In the genomic region with DNA sequence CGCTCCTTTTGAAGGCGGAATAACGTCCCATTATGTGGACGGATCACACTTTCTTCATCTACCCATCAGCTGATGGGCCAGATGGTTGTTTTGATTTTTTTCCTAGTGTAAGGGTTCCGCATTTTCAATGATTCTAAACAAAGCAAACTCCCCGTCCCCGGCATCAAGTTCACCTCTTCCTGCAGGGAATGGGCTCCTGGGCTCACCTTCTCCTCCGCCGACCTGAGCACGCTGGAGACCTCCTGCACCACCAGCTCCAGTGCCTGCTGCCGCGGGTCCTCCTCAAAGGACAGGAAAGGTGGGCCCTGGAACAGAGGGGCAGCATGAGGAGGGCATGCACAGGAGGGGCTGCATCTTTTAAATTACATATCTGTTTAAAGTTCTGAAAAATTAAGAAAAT, we compare ENCODE assay signal across 19 cellular contexts.
"Had no signal": no experiment of that assay in that cellular context is flagged by ENCODE, and none has a peak within 500 bp of the region (broad histone marks: within the 10 kb centered on the region; RNA-seq: fewer than 3 reads in every experiment).

No MANE protein-coding gene starts in this region.

- H3K27ac Mint-ChIP-seq: IgD-negative memory B cell had no signal

- H3K4me3 Mint-ChIP-seq: IgD-negative memory B cell had no signal

- H3K9ac ChIP-seq: KMS-11, SK-N-SH had no signal

- H3K4me1 Mint-ChIP-seq: IgD-negative memory B cell had no signal

- ATAC-seq: K562 had no signal

- H3K27ac ChIP-seq: HL-60, KMS-11 had no signal

- H3K9me3 Mint-ChIP-seq: IgD-negative memory B cell had no signal

- H3K4me2 ChIP-seq: KMS-11, SK-N-SH had no signal

- DNase-seq: Kasumi-1, MM.1S, NCI-H1092 treated with DMSO at 0.1 percent for 48 hours, NCI-H1436, NCI-H187, NCI-H2029, NCI-H226, NCI-H446, NCI-H510A, NCI-H524 treated with DMSO at 0.1 percent for 48 hours, NCI-H69, NCI-H774, RPMI8226, SHP77, SK-N-SH had no signal

- H3K36me3 Mint-ChIP-seq: IgD-negative memory B cell had no signal

- H3K27me3 Mint-ChIP-seq: IgD-negative memory B cell had no signal

- H3K9me3 ChIP-seq: SK-N-SH had no signal

- H3K4me3 ChIP-seq: K562 had no signal
